1 cellular context compared by ENCODE assay signal in genomic region chr1:87953109-87953508, GRCh38.
A peak's percentile ranks its signal among the peaks of the same experiment; 100 is the strongest.
TF ChIP-seq lines count a peak whose summit lies in the region.

No MANE protein-coding gene starts in this region.

TF ChIP-seq in SK-N-SH, 30 proteins besides CTCF, POLR2A, EP300 and RAD21 (continued from another document):
- TF ChIP-seq JUND (IDR thresholded peaks at IDR 0.05) (no peak), TCF12 (IDR thresholded peaks at IDR 0.05) (peak; percentile 34)
TF ChIP-seq in SK-N-SH: peak in this region for 2.
